In the genomic region with DNA sequence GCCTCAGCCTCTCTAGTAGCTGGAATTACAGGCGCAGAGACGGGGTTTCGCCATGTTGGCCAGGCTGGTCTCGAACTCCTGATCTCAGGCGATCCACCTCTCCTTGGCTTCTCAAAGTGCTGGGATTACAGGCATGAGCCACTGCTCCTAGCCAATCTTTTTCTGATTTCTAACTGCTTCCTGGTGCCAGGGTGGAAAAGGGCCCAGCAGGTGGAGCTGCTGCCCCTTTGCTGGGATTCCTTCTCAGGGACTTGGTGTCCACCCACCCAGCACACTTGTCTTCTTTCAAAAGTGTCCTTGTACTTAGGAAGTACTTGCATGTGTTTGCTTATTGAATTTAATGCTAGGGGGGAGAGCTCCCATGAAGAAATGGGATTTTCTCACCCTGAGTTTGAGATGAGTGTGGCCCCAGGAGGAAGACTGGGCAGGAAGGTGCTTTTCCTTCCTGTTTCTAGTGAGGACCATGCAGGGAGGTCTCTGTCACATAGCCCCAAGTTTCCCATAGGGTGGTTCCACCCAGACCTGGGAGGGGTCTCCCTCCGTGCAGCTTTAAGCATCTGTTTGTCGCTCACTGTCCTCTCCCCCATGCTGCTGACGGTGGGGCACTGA, we compare ENCODE assay signal across 8 cellular contexts. TPM values are rescaled to one million over a fixed set of nuclear protein-coding genes. Genes with fewer than 3 reads are reported as not detected.
DNase-seq lines count a peak whose midpoint lies in the region; ATAC-seq, FAIRE-seq and TF ChIP-seq lines count a peak whose summit lies in the region.

No MANE protein-coding gene starts in this region.

- POLR2A ChIA-PET in H1 (lab: Charles Lee; ENCODE audit: partially characterized antibody): interaction anchor here (0.8 to 6.3 kb wide), 11 partner anchors 10 to 46 kb away, joined by 3 to 59 read pairs (median 3); a partner anchor contains a TSS

- H3K4me1 Mint-ChIP-seq in nephron: peaks cover 39% of the 10 kb centered on the region

- peak; percentile 23; the same call in 2 of the 3 replicates for ATAC-seq in RWPE2 (ENCODE audit: low read depth)
- no peak for ATAC-seq in GM21529 (IDR thresholded peaks at IDR 0.05; ENCODE audit: unreplicated experiment)
- no peak for ATAC-seq in HG03045 (IDR thresholded peaks at IDR 0.05; ENCODE audit: unreplicated experiment)

- H3K18ac ChIP-seq in H1 (ENCODE audit: extremely low read depth, low read length): no peak overlapping the region

- no peak overlapping the region for H2AK5ac ChIP-seq in H1 (ENCODE audit: low read depth, low read length)

- no peak overlapping the region for H2BK20ac ChIP-seq in H1 (ENCODE audit: low read length)

- no peaks in the 10 kb centered on the region for H3K79me1 ChIP-seq in H1 (ENCODE audit: low read depth, low read length)

- no peak for TF ChIP-seq POLR2A in H1 (IDR thresholded peaks at IDR 0.05; ENCODE audit: control extremely low read depth in 1 of 2, low read depth in 2 of 2, low read length in 2 of 2)

- peaks cover 3% of the 10 kb centered on the region for H3K27me3 Mint-ChIP-seq in nephron (ENCODE audit: low read depth)

- peak; percentile 34 for DNase-seq in DMS153 treated with DMSO at 0.1 percent for 48 hours (lab: John Stamatoyannopoulos, UW; ENCODE audit: unreplicated experiment)
- DNase-seq in HFF-Myc (ENCODE audit: extremely low read depth, low read depth): no peak
- DNase-seq in RWPE2 (ENCODE audit: low spot score): no peak
- no peak for DNase-seq in H1 (ENCODE audit: low read depth in 1 of 2, low spot score in 2 of 2)
- no peak for DNase-seq in NCI-H446 treated with DMSO at 0.1 percent for 48 hours (lab: John Stamatoyannopoulos, UW)

- TF ChIP-seq CTCF in HFF-Myc (IDR thresholded peaks at IDR 0.05; ENCODE audit: low read depth, low read length, missing control alignments) (peak; percentile 76), RWPE2 (IDR thresholded peaks at IDR 0.05; ENCODE audit: poor library complexity, severe bottlenecking) (peak; percentile 94), H1 (IDR thresholded peaks at IDR 0.05; ENCODE audit: control extremely low read depth in 1 of 3, insufficient read depth in 1 of 3, low read depth in 1 of 3, low read length in 3 of 3) (peak; percentile 77 to 86 (median 80)), nephron (IDR thresholded peaks at IDR 0.05; ENCODE audit: unreplicated experiment in 3 of 3) (peak; percentile 76 to 85 (median 82))

- H3K79me2 ChIP-seq in H1 (ENCODE audit: control insufficient read depth in 1 of 2, insufficient read depth in 2 of 2, low read length in 2 of 2): no peaks in the 10 kb centered on the region

- no peak overlapping the region for H4K8ac ChIP-seq in H1 (ENCODE audit: extremely low read depth, insufficient read depth, low read length)

- no peak overlapping the region for H2AFZ ChIP-seq in H1 (ENCODE audit: low read length)

- peaks cover 0 to 4% of the 10 kb centered on the region in 2 experiments for H4K20me1 ChIP-seq in H1 (replicated peaks in 1 of 2; ENCODE audit: control insufficient read depth in 1 of 2, insufficient read depth in 2 of 2, low read length in 2 of 2)

- H3K36me3 ChIP-seq in RWPE2 (ENCODE audit: low read depth) (peaks cover 43% of the 10 kb centered on the region), H1 (ENCODE audit: control insufficient read depth in 2 of 4, insufficient read depth in 4 of 4, low read length in 3 of 4) (peaks cover 19 to 36% (median 33%) of the 10 kb centered on the region in 4 experiments)

- H3K4ac ChIP-seq in H1 (replicated peaks; ENCODE audit: insufficient read length, low read depth, low read length): no peak overlapping the region

- H2BK5ac ChIP-seq in H1 (ENCODE audit: low read depth, low read length): peak overlapping the region; percentile 35; the same call in 1 of the 2 replicates

- peak overlapping the region; percentile 90 for H3K27ac ChIP-seq in RWPE2 (ENCODE audit: poor library complexity, severe bottlenecking)
- H3K27ac ChIP-seq in H1 (ENCODE audit: low read depth, low read length): no peak overlapping the region

- no peak overlapping the region; the same call in 1 of the 2 replicates for H2BK12ac ChIP-seq in H1 (ENCODE audit: low read depth, low read length)

- H3K9ac ChIP-seq in H1 (replicated peaks in 1 of 4; ENCODE audit: extremely low read depth in 1 of 4, low read depth in 3 of 4, low read length in 3 of 4): no peak overlapping the region

- H3K9me3 Mint-ChIP-seq in nephron: no peaks in the 10 kb centered on the region

- H3K9me3 ChIP-seq in RWPE2 (ENCODE audit: severe bottlenecking): no peaks in the 10 kb centered on the region
- no peaks in the 10 kb centered on the region for H3K9me3 ChIP-seq in H1 (ENCODE audit: insufficient read depth in 2 of 2, low read depth in 1 of 2, low read length in 1 of 2)

- no peak overlapping the region for H3K56ac ChIP-seq in H1 (replicated peaks; ENCODE audit: insufficient read length, low read depth, low read length)

- no peak overlapping the region for H2BK15ac ChIP-seq in H1 (ENCODE audit: low read length)

- H3K27ac Mint-ChIP-seq in nephron: peak overlapping the region; percentile 6 to 63 (median 15)

- H4K91ac ChIP-seq in H1 (replicated peaks; ENCODE audit: insufficient read length, low read length): no peak overlapping the region

- H3K23ac ChIP-seq in H1 (ENCODE audit: insufficient read length): no peak overlapping the region

- H3K14ac ChIP-seq in H1 (ENCODE audit: insufficient read length): no peak overlapping the region

- H3K4me2 ChIP-seq in H1 (ENCODE audit: insufficient read depth in 1 of 2, low read depth in 2 of 2, low read length in 2 of 2): no peak overlapping the region

- peaks cover 37% of the 10 kb centered on the region for H3K36me3 Mint-ChIP-seq in nephron (ENCODE audit: low read depth)

- H3K27me3 ChIP-seq in RWPE2 (ENCODE audit: insufficient read depth, poor library complexity, severe bottlenecking) (no peaks in the 10 kb centered on the region), H1 (replicated peaks in 1 of 4; ENCODE audit: control insufficient read depth in 3 of 4, extremely low read depth in 1 of 4, insufficient read depth in 3 of 4, low read length in 3 of 4) (no peaks in the 10 kb centered on the region)

- peak; percentile 89 to 92 for TF ChIP-seq RAD21 in H1 (IDR thresholded peaks at IDR 0.05 in 1 of 2, conservative IDR thresholded peaks at IDR 0.05 in 1 of 2; ENCODE audit: low read depth in 2 of 2, low read length in 2 of 2)

- WGBS in H1 (ENCODE audit: extremely low coverage in 1 of 2, insufficient coverage in 1 of 2, insufficient read length in 1 of 2, insufficient replicate concordance in 2 of 2, low coverage in 1 of 2, low lambda C conversion rate in 2 of 2, missing lambda C conversion rate in 1 of 2), 2 experiments: 79% methylated on average over 8 of the region's 8 CpGs; no CpG with 5 or more reads in 1 of the 2 experiments

- no peak overlapping the region for H3K4me3 Mint-ChIP-seq in nephron

- CTCF ChIA-PET in H1 (lab: Charles Lee; ENCODE audit: partially characterized antibody): interaction anchor here (0.6 to 7.2 kb wide), 45 partner anchors 8 to 812 kb away, joined by 3 to 88 read pairs (median 3); a partner anchor contains a TSS

- H3K4me1 ChIP-seq in RWPE2 (ENCODE audit: insufficient read depth, poor library complexity, severe bottlenecking): peaks cover 49% of the 10 kb centered on the region
- peaks cover 12 to 36% (median 25%) of the 10 kb centered on the region in 4 experiments for H3K4me1 ChIP-seq in H1 (replicated peaks in 1 of 4; ENCODE audit: control insufficient read depth in 3 of 4, insufficient read depth in 4 of 4, low read length in 3 of 4)

- TF ChIP-seq EP300 in H1 (IDR thresholded peaks at IDR 0.05; ENCODE audit: borderline replicate concordance in 1 of 2, low read depth in 2 of 2, low read length in 2 of 2): no peak

- H3K4me3 ChIP-seq in HFF-Myc (replicated peaks; ENCODE audit: low read depth, low read length): no peak overlapping the region
- H3K4me3 ChIP-seq in RWPE2 (ENCODE audit: severe bottlenecking): no peak overlapping the region
- no peak overlapping the region for H3K4me3 ChIP-seq in H1 (ENCODE audit: extremely low read depth in 1 of 4, insufficient read depth in 2 of 4, low read depth in 3 of 4, low read length in 4 of 4)

- H3K23me2 ChIP-seq in H1 (ENCODE audit: low read depth, low read length): no peaks in the 10 kb centered on the region

- H2BK120ac ChIP-seq in H1 (replicated peaks; ENCODE audit: low read depth, low read length): no peak overlapping the region

- peak; percentile 52 for FAIRE-seq in H1 (lab: Jason Lieb, UNC)

- H4K5ac ChIP-seq in H1 (ENCODE audit: insufficient read length, low read depth, low read length): no peak overlapping the region

RNA-seq across cellular contexts. Expression of a gene that starts 14.2 kb away (rescaled TPM):
- 56.4 and 60.5 TPM in 2 replicates for total RNA-seq in H1 (2021; fragmentation: NEBNext Ultra II Directional; extraction: Animal tissue kit (Norgen Biotek cat#: 25700))
- 18.2 and 19.5 TPM in 2 replicates for polyA plus RNA-seq in H1 (2011; rRNA removed)
- 28.8 TPM for polyA plus RNA-seq in H1 (2011; cell fraction: cytosol; rRNA removed)
- 7.3 TPM for polyA plus RNA-seq in H1 (2011; cell fraction: nucleus; rRNA removed)
- 22.7 to 38.5 TPM (median 29.0 TPM) in 4 replicates for polyA plus RNA-seq in H1 (2012, experiment 1 of 2)
- polyA plus RNA-seq in H1 (2012, experiment 2 of 2): 11.9 TPM
- polyA plus RNA-seq in H1 (2013, experiment 1 of 2): 54.9 TPM
- polyA plus RNA-seq in H1 (2013, experiment 2 of 2): 52.3 TPM
- 10.0 and 10.4 TPM in 2 replicates for polyA minus RNA-seq in H1 (2011; rRNA and poly(A)+ RNA removed)
- 18.9 TPM for polyA minus RNA-seq in H1 (2011; cell fraction: cytosol; rRNA and poly(A)+ RNA removed)
- 18.2 TPM for polyA minus RNA-seq in H1 (2011; cell fraction: nucleus; rRNA and poly(A)+ RNA removed)

RNA-seq across cellular contexts. Expression of a gene that starts 19.9 kb away (rescaled TPM):
- 10.8 and 11.6 TPM in 2 replicates for total RNA-seq in H1 (2021; fragmentation: NEBNext Ultra II Directional; extraction: Animal tissue kit (Norgen Biotek cat#: 25700))
- polyA plus RNA-seq in H1 (2011; rRNA removed): 4.2 and 7.1 TPM in 2 replicates
- 3.5 TPM for polyA plus RNA-seq in H1 (2011; cell fraction: cytosol; rRNA removed)
- polyA plus RNA-seq in H1 (2011; cell fraction: nucleus; rRNA removed): 4.9 TPM
- 4.0 to 6.8 TPM (median 6.4 TPM) in 4 replicates for polyA plus RNA-seq in H1 (2012, experiment 1 of 2)
- polyA plus RNA-seq in H1 (2012, experiment 2 of 2): 4.1 TPM
- polyA plus RNA-seq in H1 (2013, experiment 1 of 2): 15.0 TPM
- polyA plus RNA-seq in H1 (2013, experiment 2 of 2): 15.5 TPM
- 0.95 and 1.5 TPM in 2 replicates for polyA minus RNA-seq in H1 (2011; rRNA and poly(A)+ RNA removed)
- 6.5 TPM for polyA minus RNA-seq in H1 (2011; cell fraction: cytosol; rRNA and poly(A)+ RNA removed)
- 7.7 TPM for polyA minus RNA-seq in H1 (2011; cell fraction: nucleus; rRNA and poly(A)+ RNA removed)

RNA-seq across cellular contexts. Expression of a gene that starts 21.4 kb away (rescaled TPM):
- total RNA-seq in H1 (2021; fragmentation: NEBNext Ultra II Directional; extraction: Animal tissue kit (Norgen Biotek cat#: 25700)): 35.6 and 35.8 TPM in 2 replicates
- 14.3 and 22.8 TPM in 2 replicates for polyA plus RNA-seq in H1 (2011; rRNA removed)
- 12.5 TPM for polyA plus RNA-seq in H1 (2011; cell fraction: cytosol; rRNA removed)
- 20.9 TPM for polyA plus RNA-seq in H1 (2011; cell fraction: nucleus; rRNA removed)
- polyA plus RNA-seq in H1 (2012, experiment 1 of 2): 21.0 to 35.7 TPM (median 34.1 TPM) in 4 replicates
- polyA plus RNA-seq in H1 (2012, experiment 2 of 2): 51.4 TPM
- 32.0 TPM for polyA plus RNA-seq in H1 (2013, experiment 1 of 2)
- polyA plus RNA-seq in H1 (2013, experiment 2 of 2): 33.4 TPM
- polyA minus RNA-seq in H1 (2011; rRNA and poly(A)+ RNA removed): 9.7 and 19.7 TPM in 2 replicates
- 13.7 TPM for polyA minus RNA-seq in H1 (2011; cell fraction: cytosol; rRNA and poly(A)+ RNA removed)
- polyA minus RNA-seq in H1 (2011; cell fraction: nucleus; rRNA and poly(A)+ RNA removed): 22.4 TPM

RNA-seq across cellular contexts. Expression of a gene that starts 36.9 kb away (rescaled TPM):
- 137 and 145 TPM in 2 replicates for total RNA-seq in H1 (2021; fragmentation: NEBNext Ultra II Directional; extraction: Animal tissue kit (Norgen Biotek cat#: 25700))
- 25.0 and 40.5 TPM in 2 replicates for polyA plus RNA-seq in H1 (2011; rRNA removed)
- 54.6 TPM for polyA plus RNA-seq in H1 (2011; cell fraction: cytosol; rRNA removed)
- 20.8 TPM for polyA plus RNA-seq in H1 (2011; cell fraction: nucleus; rRNA removed)
- 97.7 to 172 TPM (median 128 TPM) in 4 replicates for polyA plus RNA-seq in H1 (2012, experiment 1 of 2)
- 12.6 TPM for polyA plus RNA-seq in H1 (2012, experiment 2 of 2)
- polyA plus RNA-seq in H1 (2013, experiment 1 of 2): 74.6 TPM
- polyA plus RNA-seq in H1 (2013, experiment 2 of 2): 76.3 TPM
- 45.9 and 65.0 TPM in 2 replicates for polyA minus RNA-seq in H1 (2011; rRNA and poly(A)+ RNA removed)
- polyA minus RNA-seq in H1 (2011; cell fraction: cytosol; rRNA and poly(A)+ RNA removed): 88.7 TPM
- 39.5 TPM for polyA minus RNA-seq in H1 (2011; cell fraction: nucleus; rRNA and poly(A)+ RNA removed)
